Comparison of ENCODE assay signal across 7 cellular contexts in genomic region chr7:116500071-116500853, GRCh38. TPM values are rescaled to one million over a fixed set of nuclear protein-coding genes. Genes with fewer than 3 reads are reported as not detected.
DNase-seq lines count a peak whose midpoint lies in the region; ATAC-seq and TF ChIP-seq lines count a peak whose summit lies in the region.

No MANE protein-coding gene starts in this region.

- intact Hi-C loops in esophagus squamous epithelium (cut with DNase I) (no loop called here), uterus (cut with DNase I; ENCODE audit: low total_unique reads) (no loop called here)
- intact Hi-C loops in naive thymus-derived CD4-positive, alpha-beta T cell (cut with micrococcal nuclease): no loop called here

- H3K27me3 ChIP-seq in esophagus squamous epithelium (no peaks in the 10 kb centered on the region), uterus (no peaks in the 10 kb centered on the region)
- H3K27me3 ChIP-seq in naive thymus-derived CD4-positive, alpha-beta T cell (ENCODE audit: control insufficient read depth in 2 of 2, insufficient read depth in 2 of 2, low read length in 2 of 2): peaks cover 8% of the 10 kb centered on the region in 2 donors

- TF ChIP-seq CTCF in esophagus squamous epithelium (IDR thresholded peaks at IDR 0.05) (no peak), uterus (IDR thresholded peaks at IDR 0.05) (no peak)

- peak overlapping the region; percentile 97 to 98 (median 98) for H3K27ac ChIP-seq in esophagus squamous epithelium
- no peak overlapping the region for H3K27ac ChIP-seq in naive thymus-derived CD4-positive, alpha-beta T cell (ENCODE audit: low read depth, low read length)
- peak overlapping the region; percentile 86 to 97 for H3K27ac ChIP-seq in uterus

- peak; percentile 72 for DNase-seq in activated CD8-positive, alpha-beta memory T cell treated with anti-CD3 and anti-CD28 coated beads, Interleukin-2, amount 10 ng/mL, durations not matched to agents 7 days and 5 days
- DNase-seq in esophagus squamous epithelium (lab: John Stamatoyannopoulos, UW): no peak
- DNase-seq in naive thymus-derived CD4-positive, alpha-beta T cell: peak in 1 of 9 donors; percentile 37
- DNase-seq in uterus: peak in 1 of 2 donors; percentile 45
- no peak for DNase-seq in NCI-H2107 (lab: John Stamatoyannopoulos, UW)

- peaks cover 9 to 57% (median 10%) of the 10 kb centered on the region in 3 donors for H3K4me1 ChIP-seq in esophagus squamous epithelium
- H3K4me1 ChIP-seq in naive thymus-derived CD4-positive, alpha-beta T cell (ENCODE audit: control insufficient read depth in 2 of 2, insufficient read depth in 2 of 2, low read length in 2 of 2): peaks cover 0 to 12% of the 10 kb centered on the region in 2 donors
- H3K4me1 ChIP-seq in uterus: no peaks in the 10 kb centered on the region

- H3K9me3 ChIP-seq in esophagus squamous epithelium (no peaks in the 10 kb centered on the region), uterus (no peaks in the 10 kb centered on the region)
- H3K9me3 ChIP-seq in naive thymus-derived CD4-positive, alpha-beta T cell (ENCODE audit: control insufficient read depth in 2 of 3, low read length in 3 of 3): no peaks in the 10 kb centered on the region

- TF ChIP-seq POLR2A in esophagus squamous epithelium (IDR thresholded peaks at IDR 0.05): peak in 2 of 4 donors; percentile 29 to 47
- no peak for TF ChIP-seq POLR2A in uterus (IDR thresholded peaks at IDR 0.05)

- ATAC-seq in GM19043 (IDR thresholded peaks at IDR 0.05; ENCODE audit: low read depth, unreplicated experiment) (peak; percentile 43), HG03280 (IDR thresholded peaks at IDR 0.05; ENCODE audit: unreplicated experiment) (peak; percentile 55)
- ATAC-seq in activated CD8-positive, alpha-beta memory T cell treated with anti-CD3 and anti-CD28 coated beads, Interleukin-2, amount 10 ng/mL, durations not matched to agents 7 days and 5 days: peak; percentile 79
- peak; percentile 58 for ATAC-seq in naive thymus-derived CD4-positive, alpha-beta T cell

- peaks cover 10% of the 10 kb centered on the region for H3K4me1 Mint-ChIP-seq in activated CD8-positive, alpha-beta memory T cell treated with anti-CD3 and anti-CD28 coated beads, Interleukin-2, amount 10 ng/mL, durations not matched to agents 7 days and 5 days
- peaks cover 8 to 14% (median 10%) of the 10 kb centered on the region in 7 donors for H3K4me1 Mint-ChIP-seq in naive thymus-derived CD4-positive, alpha-beta T cell

- POLR2A ChIA-PET in naive thymus-derived CD4-positive, alpha-beta T cell (lab: Charles Lee): no interaction called here

- peaks cover 61% of the 10 kb centered on the region for H3K27me3 Mint-ChIP-seq in activated CD8-positive, alpha-beta memory T cell treated with anti-CD3 and anti-CD28 coated beads, Interleukin-2, amount 10 ng/mL, durations not matched to agents 7 days and 5 days
- peaks cover 65 to 69% (median 68%) of the 10 kb centered on the region in 5 donors for H3K27me3 Mint-ChIP-seq in naive thymus-derived CD4-positive, alpha-beta T cell

- CTCF ChIA-PET in activated CD8-positive, alpha-beta memory T cell treated with anti-CD3 and anti-CD28 coated beads, Interleukin-2, amount 10 ng/mL, durations not matched to agents 7 days and 5 days (lab: Charles Lee): no interaction called here
- CTCF ChIA-PET in naive thymus-derived CD4-positive, alpha-beta T cell (lab: Charles Lee): no interaction called here

- no peaks in the 10 kb centered on the region for H3K9me3 Mint-ChIP-seq in activated CD8-positive, alpha-beta memory T cell treated with anti-CD3 and anti-CD28 coated beads, Interleukin-2, amount 10 ng/mL, durations not matched to agents 7 days and 5 days (ENCODE audit: low read depth)
- peaks cover 0 to 5% (median 1%) of the 10 kb centered on the region in 11 donors for H3K9me3 Mint-ChIP-seq in naive thymus-derived CD4-positive, alpha-beta T cell

- H3K36me3 Mint-ChIP-seq in activated CD8-positive, alpha-beta memory T cell treated with anti-CD3 and anti-CD28 coated beads, Interleukin-2, amount 10 ng/mL, durations not matched to agents 7 days and 5 days: peaks cover 2% of the 10 kb centered on the region
- H3K36me3 Mint-ChIP-seq in naive thymus-derived CD4-positive, alpha-beta T cell: peaks cover 0 to 5% (median 0%) of the 10 kb centered on the region in 5 donors

- no peak overlapping the region for H3K27ac Mint-ChIP-seq in activated CD8-positive, alpha-beta memory T cell treated with anti-CD3 and anti-CD28 coated beads, Interleukin-2, amount 10 ng/mL, durations not matched to agents 7 days and 5 days
- H3K27ac Mint-ChIP-seq in naive thymus-derived CD4-positive, alpha-beta T cell: peak overlapping the region in 1 of 9 donors; percentile 6

- H3K4me3 Mint-ChIP-seq in activated CD8-positive, alpha-beta memory T cell treated with anti-CD3 and anti-CD28 coated beads, Interleukin-2, amount 10 ng/mL, durations not matched to agents 7 days and 5 days: peak overlapping the region; percentile 47
- H3K4me3 Mint-ChIP-seq in naive thymus-derived CD4-positive, alpha-beta T cell: peak overlapping the region; percentile 56 to 84 (median 71)

- H3K4me3 ChIP-seq in esophagus squamous epithelium (peak overlapping the region; percentile 76 to 94 (median 88)), uterus (peak overlapping the region; percentile 79 to 90)
- H3K4me3 ChIP-seq in naive thymus-derived CD4-positive, alpha-beta T cell (ENCODE audit: low read length): peak overlapping the region; percentile 47

- peaks cover 0 to 1% (median 0%) of the 10 kb centered on the region in 3 donors for H3K36me3 ChIP-seq in esophagus squamous epithelium
- H3K36me3 ChIP-seq in naive thymus-derived CD4-positive, alpha-beta T cell (ENCODE audit: control insufficient read depth in 2 of 3, insufficient read depth in 3 of 3, low read length in 3 of 3): no peaks in the 10 kb centered on the region
- H3K36me3 ChIP-seq in uterus: no peaks in the 10 kb centered on the region

- 0 to 7% methylated on average over 13 to 19 of the region's 37 CpGs for whole genome bisulfite sequencing in esophagus squamous epithelium, 2 donors

RNA-seq across cellular contexts. Expression of gene CAV2, which starts 0.7 kb away (rescaled TPM):
- under 1 TPM in 1 of 2 experiments, not detected in 1; 0.26 TPM for total RNA-seq in activated CD8-positive, alpha-beta memory T cell treated with anti-CD3 and anti-CD28 coated beads, Interleukin-2, amount 10 ng/mL, durations not matched to agents 7 days and 5 days
- 10 to 100 TPM; 31.8 to 85.3 (median 73.4) TPM for total RNA-seq in esophagus squamous epithelium
- total RNA-seq in naive thymus-derived CD4-positive, alpha-beta T cell: under 1 TPM in 1 of 5 experiments, not detected in 4; 0.93 TPM
- polyA plus RNA-seq in naive thymus-derived CD4-positive, alpha-beta T cell: not detected
- total RNA-seq in uterus: 100 to 1,000 TPM in 1 of 4 donors, 10 to 100 TPM in 3; 33.3 to 105 (median 86.0) TPM

RNA-seq across cellular contexts. Expression of gene CAV1, which starts 24.6 kb away (rescaled TPM):
- under 1 TPM in 1 of 2 experiments, not detected in 1; 0.87 TPM for total RNA-seq in activated CD8-positive, alpha-beta memory T cell treated with anti-CD3 and anti-CD28 coated beads, Interleukin-2, amount 10 ng/mL, durations not matched to agents 7 days and 5 days
- total RNA-seq in esophagus squamous epithelium (100 to 1,000 TPM in 2 of 4 donors, 10 to 100 TPM in 2; 21.7 to 171 (median 86.8) TPM), uterus (100 to 1,000 TPM; 183 to 351 (median 300) TPM)
- total RNA-seq in naive thymus-derived CD4-positive, alpha-beta T cell: under 1 TPM in 2 of 5 experiments, not detected in 3; 0.19 to 0.39 TPM
- not detected for polyA plus RNA-seq in naive thymus-derived CD4-positive, alpha-beta T cell

Comparison
In these comparisons a context has a peak if more than half of its experiments do, and no peak if none do; other contexts are left out.
1. RNA of gene CAV2, which starts 0.7 kb away (total RNA-seq): 33.3 to 105 TPM in uterus and 31.8 to 85.3 TPM in esophagus squamous epithelium; 0.26 TPM in activated CD8-positive, alpha-beta memory T cell treated with anti-CD3 and anti-CD28 coated beads, Interleukin-2, amount 10 ng/mL, durations not matched to agents 7 days and 5 days and 0.93 TPM in naive thymus-derived CD4-positive, alpha-beta T cell; every median in the first group is over 10 times any median in the second.
2. RNA of gene CAV1, which starts 24.6 kb away (total RNA-seq): 183 to 351 TPM in uterus and 21.7 to 171 TPM in esophagus squamous epithelium; 0.87 TPM in activated CD8-positive, alpha-beta memory T cell treated with anti-CD3 and anti-CD28 coated beads, Interleukin-2, amount 10 ng/mL, durations not matched to agents 7 days and 5 days and 0.19 to 0.39 TPM in naive thymus-derived CD4-positive, alpha-beta T cell; every median in the first group is over 10 times any median in the second.
3. Peak in every context shown above with its lines, with median percentiles within 50 percentile points of each other: ATAC-seq and H3K4me3 ChIP-seq.